20 cellular contexts compared by ENCODE assay signal in genomic region chr18:73679941-73680700, GRCh38.
DNase-seq lines count a peak whose midpoint lies in the region; ATAC-seq, FAIRE-seq and TF ChIP-seq lines count a peak whose summit lies in the region.
"Had no signal": no experiment of that assay in that cellular context is flagged by ENCODE, and none has a peak within 500 bp of the region (broad histone marks: within the 10 kb centered on the region; RNA-seq: fewer than 3 reads in every experiment).

No MANE protein-coding gene starts in this region.

- peak overlapping the region; percentile 15; the same call in 1 of the 2 replicates for H3K4me2 ChIP-seq in KMS-11
- peak overlapping the region; percentile 10 for H3K4me2 ChIP-seq in astrocyte (ENCODE audit: low read length)
- peak overlapping the region; percentile 51 for H3K4me2 ChIP-seq in keratinocyte (ENCODE audit: control insufficient read depth, extremely low read depth, insufficient read depth, low read depth, low read length)

- H3K9me3 ChIP-seq in astrocyte (ENCODE audit: insufficient read depth, low read depth, low read length) (no peaks in the 10 kb centered on the region), keratinocyte (ENCODE audit: control insufficient read depth, low read depth, low read length) (no peaks in the 10 kb centered on the region), uterus (no peaks in the 10 kb centered on the region)
- H3K9me3 ChIP-seq: left lung, suprapubic skin had no signal

- H3K27ac ChIP-seq in KMS-11 = no peak overlapping the region
- no peak overlapping the region for H3K27ac ChIP-seq in astrocyte (ENCODE audit: low read depth, low read length)
- no peak overlapping the region for H3K27ac ChIP-seq in keratinocyte (ENCODE audit: control insufficient read depth, insufficient read depth, low read length)
- H3K27ac ChIP-seq in uterus = no peak overlapping the region
- H3K27ac ChIP-seq: left lung, suprapubic skin had no signal

- H3K36me3 ChIP-seq in KMS-11 (ENCODE audit: insufficient read depth) (no peaks in the 10 kb centered on the region), astrocyte (ENCODE audit: insufficient read depth, low read length) (no peaks in the 10 kb centered on the region), keratinocyte (ENCODE audit: control insufficient read depth in 2 of 2, extremely low read depth in 1 of 2, insufficient read depth in 2 of 2, low read length in 2 of 2) (no peaks in the 10 kb centered on the region), uterus (no peaks in the 10 kb centered on the region)
- H3K36me3 ChIP-seq: left lung, suprapubic skin had no signal

- H3K27me3 ChIP-seq in KMS-11 (ENCODE audit: insufficient read depth, low read depth) = no peaks in the 10 kb centered on the region
- H3K27me3 ChIP-seq in astrocyte (ENCODE audit: insufficient read depth, low read length) = no peaks in the 10 kb centered on the region
- no peaks in the 10 kb centered on the region for H3K27me3 ChIP-seq in keratinocyte (ENCODE audit: control insufficient read depth, extremely low read depth, insufficient read depth, low read length)
- no peaks in the 10 kb centered on the region for H3K27me3 ChIP-seq in uterus
- H3K27me3 ChIP-seq: left lung, suprapubic skin had no signal

- no peak for TF ChIP-seq CTCF in KMS-11 (conservative IDR thresholded peaks at IDR 0.05; ENCODE audit: low read depth, low read length)
- TF ChIP-seq CTCF in astrocyte (IDR thresholded peaks at IDR 0.05; ENCODE audit: insufficient read depth, low read depth, low read length) = no peak
- TF ChIP-seq CTCF in keratinocyte (optimal IDR thresholded peaks at IDR 0.05 in 1 of 3, IDR thresholded peaks at IDR 0.05 in 1 of 3, conservative IDR thresholded peaks at IDR 0.05 in 1 of 3; ENCODE audit: extremely low read depth in 1 of 3, insufficient read depth in 2 of 3, low read length in 3 of 3) = no peak
- no peak for TF ChIP-seq CTCF in uterus (IDR thresholded peaks at IDR 0.05)
- TF ChIP-seq CTCF in mesothelial cell of epicardium (IDR thresholded peaks at IDR 0.05; ENCODE audit: unreplicated experiment) = no peak

- FAIRE-seq in astrocyte (lab: Jason Lieb, UNC) (peak; percentile 49), keratinocyte (lab: Jason Lieb, UNC) (peak; percentile 84)
- FAIRE-seq: G401.6 had no signal

- no peaks in the 10 kb centered on the region for H3K9me3 Mint-ChIP-seq in astrocyte (ENCODE audit: unreplicated experiment)
- no peaks in the 10 kb centered on the region for H3K9me3 Mint-ChIP-seq in mesothelial cell of epicardium
- H3K9me3 Mint-ChIP-seq: activated naive CD4-positive, alpha-beta T cell treated with anti-CD3 and anti-CD28 coated beads, Interleukin-2, amount 10 ng/mL, durations not matched to agents 7 days and 5 days had no signal

- dilution Hi-C loops in keratinocyte (cut with MboI; ENCODE audit: extremely low pct_ligation_motif_present, low sequenced_read_pairs) = no loop called here

- intact Hi-C loops in uterus (cut with DNase I; ENCODE audit: low total_unique reads) = no loop called here

- H3K9ac ChIP-seq in KMS-11 = no peak overlapping the region
- no peak overlapping the region for H3K9ac ChIP-seq in astrocyte (ENCODE audit: low read length)
- H3K9ac ChIP-seq in keratinocyte (ENCODE audit: control insufficient read depth, extremely low read depth, insufficient read depth, low read length) = no peak overlapping the region

- H3K79me2 ChIP-seq in KMS-11 (ENCODE audit: insufficient read depth, low read depth) (no peaks in the 10 kb centered on the region), astrocyte (ENCODE audit: insufficient read depth, low read length) (no peaks in the 10 kb centered on the region), keratinocyte (ENCODE audit: control insufficient read depth, insufficient read depth, low read length) (no peaks in the 10 kb centered on the region)

- H3K4me3 ChIP-seq in KMS-11 (IDR thresholded peaks at IDR 0.05; ENCODE audit: insufficient read depth, low read depth, low read length) (no peak overlapping the region), astrocyte (ENCODE audit: insufficient read depth, low read depth, low read length) (no peak overlapping the region), keratinocyte (ENCODE audit: control insufficient read depth in 2 of 3, extremely low read depth in 1 of 3, insufficient read depth in 2 of 3, low read depth in 1 of 3, low read length in 3 of 3) (no peak overlapping the region), uterus (no peak overlapping the region)
- H3K4me3 ChIP-seq: left lung, suprapubic skin had no signal

- H3K4me3 Mint-ChIP-seq in astrocyte (ENCODE audit: unreplicated experiment) (no peak overlapping the region), mesothelial cell of epicardium (no peak overlapping the region)
- H3K4me3 Mint-ChIP-seq: activated naive CD4-positive, alpha-beta T cell treated with anti-CD3 and anti-CD28 coated beads, Interleukin-2, amount 10 ng/mL, durations not matched to agents 7 days and 5 days had no signal

- DNase-seq in astrocyte (ENCODE audit: low read depth) = peak; percentile 78
- no peak for DNase-seq in keratinocyte (ENCODE audit: low read depth, low spot score)
- no peak for DNase-seq in uterus
- no peak for DNase-seq in mesothelial cell of epicardium (ENCODE audit: low spot score in 2 of 2, unreplicated experiment in 2 of 2)
- DNase-seq: activated CD4-positive, alpha-beta T cell treated with anti-CD3 and anti-CD28 coated beads for 4 hours; activated naive CD4-positive, alpha-beta T cell treated with anti-CD3 and anti-CD28 coated beads, Interleukin-2, amount 10 ng/mL, durations not matched to agents 7 days and 5 days; AML-193; effector CD4-positive, alpha-beta T cell; HCEC 1CT; left lung; NCI-H1092 treated with DMSO at 0.1 percent for 48 hours; NK-92 treated with Interleukin-12 subunit alpha and Interleukin-12 subunit beta, amount 100 ng/mL, for 24 hours; occipital lobe; SIG-M5; stimulated activated CD4-positive, alpha-beta T cell treated with anti-CD3 and anti-CD28 coated beads, Interleukin-2, amount 100 ng/mL, for 48 hours had no signal

- no peaks in the 10 kb centered on the region for H3K9me1 ChIP-seq in keratinocyte (ENCODE audit: control insufficient read depth, extremely low read depth, insufficient read depth, low read length)

- no peak overlapping the region for H2AFZ ChIP-seq in KMS-11 (ENCODE audit: low read depth)
- no peak overlapping the region for H2AFZ ChIP-seq in astrocyte (ENCODE audit: low read depth, low read length)
- H2AFZ ChIP-seq in keratinocyte (ENCODE audit: control insufficient read depth, low read length) = no peak overlapping the region

- H3K36me3 Mint-ChIP-seq in astrocyte (ENCODE audit: low read depth, unreplicated experiment) (no peaks in the 10 kb centered on the region), mesothelial cell of epicardium (no peaks in the 10 kb centered on the region)
- H3K36me3 Mint-ChIP-seq: activated naive CD4-positive, alpha-beta T cell treated with anti-CD3 and anti-CD28 coated beads, Interleukin-2, amount 10 ng/mL, durations not matched to agents 7 days and 5 days had no signal

- peaks cover 26% of the 10 kb centered on the region for H3K4me1 Mint-ChIP-seq in astrocyte (ENCODE audit: low read depth, unreplicated experiment)
- peaks cover 8% of the 10 kb centered on the region for H3K4me1 Mint-ChIP-seq in mesothelial cell of epicardium
- H3K4me1 Mint-ChIP-seq: activated naive CD4-positive, alpha-beta T cell treated with anti-CD3 and anti-CD28 coated beads, Interleukin-2, amount 10 ng/mL, durations not matched to agents 7 days and 5 days had no signal

- H3K27me3 Mint-ChIP-seq in astrocyte (ENCODE audit: low read depth, unreplicated experiment) (no peaks in the 10 kb centered on the region), mesothelial cell of epicardium (ENCODE audit: low read depth) (peaks cover 3% of the 10 kb centered on the region)
- H3K27me3 Mint-ChIP-seq: activated naive CD4-positive, alpha-beta T cell treated with anti-CD3 and anti-CD28 coated beads, Interleukin-2, amount 10 ng/mL, durations not matched to agents 7 days and 5 days had no signal

- H3K27ac Mint-ChIP-seq in astrocyte (ENCODE audit: unreplicated experiment) (no peak overlapping the region), mesothelial cell of epicardium (no peak overlapping the region)
- H3K27ac Mint-ChIP-seq: activated naive CD4-positive, alpha-beta T cell treated with anti-CD3 and anti-CD28 coated beads, Interleukin-2, amount 10 ng/mL, durations not matched to agents 7 days and 5 days had no signal

- H4K20me1 ChIP-seq in KMS-11 (ENCODE audit: insufficient read depth) = no peaks in the 10 kb centered on the region
- H4K20me1 ChIP-seq in astrocyte (ENCODE audit: insufficient read depth, low read length) = no peaks in the 10 kb centered on the region
- no peaks in the 10 kb centered on the region for H4K20me1 ChIP-seq in keratinocyte (ENCODE audit: control insufficient read depth, extremely low read depth, insufficient read depth, low read length)

- peaks cover 20% of the 10 kb centered on the region for H3K4me1 ChIP-seq in KMS-11 (ENCODE audit: low read depth, poor library complexity, severe bottlenecking)
- H3K4me1 ChIP-seq in astrocyte (ENCODE audit: insufficient read depth, low read length) = peaks cover 9% of the 10 kb centered on the region
- peaks cover 36% of the 10 kb centered on the region for H3K4me1 ChIP-seq in keratinocyte (ENCODE audit: control insufficient read depth, extremely low read depth, insufficient read depth, low read length)
- H3K4me1 ChIP-seq in uterus = no peaks in the 10 kb centered on the region
- H3K4me1 ChIP-seq: left lung, suprapubic skin had no signal

- ATAC-seq in GM18502 (IDR thresholded peaks at IDR 0.05; ENCODE audit: poor library complexity, unreplicated experiment) = peak; percentile 67
- ATAC-seq in HG03175 (IDR thresholded peaks at IDR 0.05; ENCODE audit: unreplicated experiment) = no peak
- ATAC-seq: left lung had no signal

- TF ChIP-seq POLR2A in uterus (IDR thresholded peaks at IDR 0.05) = no peak
